ENCODE assay signal across 18 cellular contexts in genomic region chr4:2322801-2323200, GRCh38.
A peak's percentile ranks its signal among the peaks of the same experiment; 100 is the strongest.
DNase-seq lines count a peak whose midpoint lies in the region; ATAC-seq, FAIRE-seq and TF ChIP-seq lines count a peak whose summit lies in the region.
"Had no signal": no experiment of that assay in that cellular context is flagged by ENCODE, and none has a peak within 500 bp of the region (broad histone marks: within the 10 kb centered on the region; RNA-seq: fewer than 3 reads in every experiment).

No MANE protein-coding gene starts in this region.

- H3K9me1 ChIP-seq in K562 (ENCODE audit: control insufficient read depth, insufficient read depth, low read length), result no peaks in the 10 kb centered on the region

- H4K20me1 ChIP-seq in K562 (replicated peaks; ENCODE audit: control insufficient read depth, insufficient read depth, low read length), result no peaks in the 10 kb centered on the region

- POLR2A ChIA-PET in K562 (lab: Yijun Ruan, JAX), result interaction anchor here (0.6 kb wide), 1 partner anchor 641 kb away, joined by 3 read pairs; the partner anchor contains the start of gene GRK4

- H3K36me3 ChIP-seq in K562 (ENCODE audit: control insufficient read depth, insufficient read depth, low read length), result no peaks in the 10 kb centered on the region
- H3K36me3 ChIP-seq in pancreas, result no peaks in the 10 kb centered on the region

- no peak overlapping the region for H3K9ac ChIP-seq in K562 (ENCODE audit: insufficient read depth in 1 of 2, low read depth in 2 of 2, low read length in 2 of 2)
- H3K9ac ChIP-seq: GM23248, SK-N-SH had no signal

- WGBS in K562 (ENCODE audit: insufficient coverage, low coverage, missing lambda C conversion rate), result 78% methylated on average over 12 of the region's 12 CpGs
- 84 to 86% methylated on average over 12 of the region's 12 CpGs for WGBS in pancreas, 2 donors

- H3K9me3 ChIP-seq in K562 (replicated peaks; ENCODE audit: control insufficient read depth, insufficient read depth, low read depth, low read length), result peaks cover 5% of the 10 kb centered on the region
- H3K9me3 ChIP-seq in pancreas, result no peaks in the 10 kb centered on the region

- TF ChIP-seq CTCF in AG10803 (conservative IDR thresholded peaks at IDR 0.05; ENCODE audit: low read length) (no peak), K562 (IDR thresholded peaks at IDR 0.05 in 2 of 3, conservative IDR thresholded peaks at IDR 0.05 in 1 of 3; ENCODE audit: insufficient read depth in 2 of 3, low read depth in 1 of 3, low read length in 3 of 3) (no peak), pancreas (IDR thresholded peaks at IDR 0.05) (no peak)

- H3K27me3 ChIP-seq in K562 (ENCODE audit: control insufficient read depth in 2 of 2, insufficient read depth in 2 of 2, low read length in 2 of 2) (no peaks in the 10 kb centered on the region), pancreas (no peaks in the 10 kb centered on the region)

- H3K27me3 Mint-ChIP-seq in stimulated activated memory B cell treated with anti-CD40 and anti-IgM and Interleukin-4, amounts not matched to agents 10 μg/mL and 1 μg/mL and 100 μg/mL, for 72 hours, result peaks cover 37% of the 10 kb centered on the region

- FAIRE-seq in K562 (lab: Jason Lieb, UNC) (peak; percentile 6), pancreas (lab: Jason Lieb, UNC) (no peak)
- FAIRE-seq: G401.6, GM12892, HTR-8/SVneo had no signal

- no peaks in the 10 kb centered on the region for H3K79me2 ChIP-seq in K562 (ENCODE audit: control insufficient read depth, insufficient read depth, low read length)

- BruUV-seq in K562 (replicated peaks; lab: Mats Ljungman, UMichigan), result no TSS peak

- no peak for TF ChIP-seq RAD21 in K562 (CRISPR knock-in tag; conservative IDR thresholded peaks at IDR 0.05 in 1 of 2, IDR thresholded peaks at IDR 0.05 in 1 of 2)

- no peak for TF ChIP-seq POLR2A in K562 (conservative IDR thresholded peaks at IDR 0.05)

- H3K4me1 ChIP-seq in K562 (replicated peaks in 1 of 2; ENCODE audit: control insufficient read depth in 2 of 2, insufficient read depth in 2 of 2, low read length in 2 of 2), result peaks cover 0 to 13% of the 10 kb centered on the region in 2 experiments; a peak in 1 of 5 replicates
- no peaks in the 10 kb centered on the region for H3K4me1 ChIP-seq in pancreas

- H3K27ac ChIP-seq in K562 (ENCODE audit: extremely low read depth, low read depth, low read length) (no peak overlapping the region), pancreas (no peak overlapping the region)
- H3K27ac ChIP-seq: GM23248 had no signal

- H3K4me2 ChIP-seq in K562 (ENCODE audit: insufficient read depth, low read length), result no peak overlapping the region
- H3K4me2 ChIP-seq: SK-N-SH had no signal

- no peak overlapping the region for H3K4me3 ChIP-seq in AG10803 (ENCODE audit: low read length)
- no peak overlapping the region for H3K4me3 ChIP-seq in K562
- no peak overlapping the region for H3K4me3 ChIP-seq in pancreas
- H3K4me3 ChIP-seq: GM23248 had no signal

- peaks cover 8% of the 10 kb centered on the region for H3K9me3 Mint-ChIP-seq in stimulated activated memory B cell treated with anti-CD40 and anti-IgM and Interleukin-4, amounts not matched to agents 10 μg/mL and 1 μg/mL and 100 μg/mL, for 72 hours

- H3K27ac Mint-ChIP-seq in stimulated activated memory B cell treated with anti-CD40 and anti-IgM and Interleukin-4, amounts not matched to agents 10 μg/mL and 1 μg/mL and 100 μg/mL, for 72 hours, result no peak overlapping the region

- intact Hi-C loops in K562 (cut with micrococcal nuclease) (no loop called here), pancreas (cut with DNase I) (no loop called here)

- CTCF ChIA-PET in K562 (lab: Yijun Ruan, JAX; ENCODE audit: low intra/inter-chr PET ratio), result no interaction called here

- ATAC-seq in K562 (no peak), pancreas (no peak), GM21576 (IDR thresholded peaks at IDR 0.05; ENCODE audit: unreplicated experiment) (no peak)
- no peak for ATAC-seq in stimulated activated memory B cell treated with anti-CD40 and anti-IgM and Interleukin-4, amounts not matched to agents 10 μg/mL and 1 μg/mL and 100 μg/mL, for 72 hours
- ATAC-seq: HCT116 had no signal

- peak; percentile 18 for DNase-seq in AG10803 (ENCODE audit: low read depth)
- DNase-seq in EH (ENCODE audit: low read depth), result peak; percentile 70
- no peak for DNase-seq in K562 (ENCODE audit: extremely low read depth in 1 of 4, low spot score in 3 of 4)
- peak; percentile 25 for DNase-seq in inferior parietal cortex (ENCODE audit: extremely low spot score)
- DNase-seq in pancreas, result no peak
- DNase-seq: ACHN, C1 segment of cervical spinal cord, GM23248, NCI-H1048, NCI-H146, NCI-H446, SK-N-SH had no signal

- in situ Hi-C loops in K562 (cut with MboI), result no loop called here

- no peak overlapping the region for H3K4me3 Mint-ChIP-seq in stimulated activated memory B cell treated with anti-CD40 and anti-IgM and Interleukin-4, amounts not matched to agents 10 μg/mL and 1 μg/mL and 100 μg/mL, for 72 hours

- no peaks in the 10 kb centered on the region for H3K36me3 Mint-ChIP-seq in stimulated activated memory B cell treated with anti-CD40 and anti-IgM and Interleukin-4, amounts not matched to agents 10 μg/mL and 1 μg/mL and 100 μg/mL, for 72 hours

- no peaks in the 10 kb centered on the region for H3K4me1 Mint-ChIP-seq in stimulated activated memory B cell treated with anti-CD40 and anti-IgM and Interleukin-4, amounts not matched to agents 10 μg/mL and 1 μg/mL and 100 μg/mL, for 72 hours

- H2AFZ ChIP-seq in K562 (ENCODE audit: low read depth, low read length), result no peak overlapping the region
- H2AFZ ChIP-seq: GM23248 had no signal

- TF ChIP-seq EP300 in K562 (IDR thresholded peaks at IDR 0.05; ENCODE audit: low read length), result no peak

TF ChIP-seq in K562, 482 proteins besides CTCF, POLR2A, EP300 and RAD21:
- TF ChIP-seq POLR2G (IDR thresholded peaks at IDR 0.05; ENCODE audit: low read depth, low read length), result no peak
- TF ChIP-seq, protein P1, sequence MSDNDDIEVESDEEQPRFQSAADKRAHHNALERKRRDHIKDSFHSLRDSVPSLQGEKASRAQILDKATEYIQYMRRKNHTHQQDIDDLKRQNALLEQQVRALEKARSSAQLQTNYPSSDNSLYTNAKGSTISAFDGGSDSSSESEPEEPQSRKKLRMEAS (CRISPR knock-in tag; IDR thresholded peaks at IDR 0.05), result no peak
- no peak for TF ChIP-seq GTF2E2 (tag; IDR thresholded peaks at IDR 0.05)
- no peak for TF ChIP-seq SMARCA5 (IDR thresholded peaks at IDR 0.05)
- TF ChIP-seq XRCC3 (IDR thresholded peaks at IDR 0.05), result no peak
- TF ChIP-seq RNF2 (IDR thresholded peaks at IDR 0.05), result no peak
- no peak for TF ChIP-seq HSF4 (CRISPR knock-in tag; IDR thresholded peaks at IDR 0.05; ENCODE audit: borderline replicate concordance)
- TF ChIP-seq ID3 (CRISPR knock-in tag; IDR thresholded peaks at IDR 0.05), result no peak
- TF ChIP-seq ID3 (tag; IDR thresholded peaks at IDR 0.05), result no peak
- no peak for TF ChIP-seq ZFP36 (IDR thresholded peaks at IDR 0.05; ENCODE audit: low read depth, low read length, partially characterized antibody)
- no peak for TF ChIP-seq TBP (optimal IDR thresholded peaks at IDR 0.05; ENCODE audit: low read depth, low read length)
- no peak for TF ChIP-seq PTRF (tag; IDR thresholded peaks at IDR 0.05)
- no peak for TF ChIP-seq GABPB1 (CRISPR knock-in tag; IDR thresholded peaks at IDR 0.05)
- TF ChIP-seq, protein P2, sequence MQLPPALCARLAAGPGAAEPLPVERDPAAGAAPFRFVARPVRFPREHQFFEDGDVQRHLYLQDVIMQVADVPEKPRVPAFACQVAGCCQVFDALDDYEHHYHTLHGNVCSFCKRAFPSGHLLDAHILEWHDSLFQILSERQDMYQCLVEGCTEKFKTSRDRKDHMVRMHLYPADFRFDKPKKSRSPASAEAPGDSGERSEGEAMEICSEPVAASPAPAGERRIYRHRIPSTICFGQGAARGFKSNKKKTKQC (CRISPR knock-in tag; IDR thresholded peaks at IDR 0.05), result no peak
- TF ChIP-seq LCOR (CRISPR knock-in tag; IDR thresholded peaks at IDR 0.05), result no peak

Comparison
In these comparisons a context has a peak if more than half of its experiments do, and no peak if none do; other contexts are left out.
1. DNase-seq: peak in AG10803 (single experiment), EH (single experiment) and inferior parietal cortex (single experiment); none in K562 (0 of 4) and pancreas (0 of 6).